ENCODE assay signal across 3 cellular contexts in the genomic region with DNA sequence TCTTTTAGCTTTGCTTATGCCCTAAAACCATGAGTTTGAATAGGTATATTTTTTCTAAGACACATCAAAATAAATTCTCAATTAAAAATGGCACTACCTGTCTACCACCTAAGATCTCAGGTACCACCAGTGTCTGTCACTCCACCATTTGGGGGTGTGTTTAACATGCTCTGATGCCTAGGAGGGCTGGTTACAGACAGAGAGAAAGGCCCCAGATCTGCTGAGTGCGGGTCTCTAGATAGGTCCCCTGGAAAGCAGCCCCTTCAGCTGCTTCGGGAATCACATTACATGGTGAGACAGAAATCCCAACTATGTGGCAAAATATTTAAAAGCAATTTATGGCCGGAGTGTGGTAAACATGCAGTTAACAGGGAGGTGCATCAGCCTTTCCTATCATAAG.
TF ChIP-seq lines count a peak whose summit lies in the region.

No MANE protein-coding gene starts in this region.

TF ChIP-seq in SK-N-SH, 30 proteins besides CTCF, POLR2A, EP300 and RAD21 (continued from another document):
- TF ChIP-seq FOXM1 (IDR thresholded peaks at IDR 0.05; ENCODE audit: low read depth) (no peak), SIN3A (IDR thresholded peaks at IDR 0.05; ENCODE audit: borderline replicate concordance, low read depth, low read length) (no peak), USF2 (IDR thresholded peaks at IDR 0.05; ENCODE audit: borderline replicate concordance, low read depth, low read length) (no peak), MXI1 (IDR thresholded peaks at IDR 0.05; ENCODE audit: low read depth, low read length) (no peak), RCOR1 (IDR thresholded peaks at IDR 0.05; ENCODE audit: low read length) (no peak), YY1 (IDR thresholded peaks at IDR 0.05; ENCODE audit: low read depth) (no peak), RFX5 (IDR thresholded peaks at IDR 0.05; ENCODE audit: low read length) (no peak), NRF1 (IDR thresholded peaks at IDR 0.05; ENCODE audit: low read depth, low read length) (no peak), TCF12 (IDR thresholded peaks at IDR 0.05) (no peak), RXRA (IDR thresholded peaks at IDR 0.05; ENCODE audit: borderline replicate concordance, low read depth) (no peak), CHD2 (IDR thresholded peaks at IDR 0.05; ENCODE audit: low read length, partially characterized antibody) (no peak)
- TF ChIP-seq, protein P1, sequence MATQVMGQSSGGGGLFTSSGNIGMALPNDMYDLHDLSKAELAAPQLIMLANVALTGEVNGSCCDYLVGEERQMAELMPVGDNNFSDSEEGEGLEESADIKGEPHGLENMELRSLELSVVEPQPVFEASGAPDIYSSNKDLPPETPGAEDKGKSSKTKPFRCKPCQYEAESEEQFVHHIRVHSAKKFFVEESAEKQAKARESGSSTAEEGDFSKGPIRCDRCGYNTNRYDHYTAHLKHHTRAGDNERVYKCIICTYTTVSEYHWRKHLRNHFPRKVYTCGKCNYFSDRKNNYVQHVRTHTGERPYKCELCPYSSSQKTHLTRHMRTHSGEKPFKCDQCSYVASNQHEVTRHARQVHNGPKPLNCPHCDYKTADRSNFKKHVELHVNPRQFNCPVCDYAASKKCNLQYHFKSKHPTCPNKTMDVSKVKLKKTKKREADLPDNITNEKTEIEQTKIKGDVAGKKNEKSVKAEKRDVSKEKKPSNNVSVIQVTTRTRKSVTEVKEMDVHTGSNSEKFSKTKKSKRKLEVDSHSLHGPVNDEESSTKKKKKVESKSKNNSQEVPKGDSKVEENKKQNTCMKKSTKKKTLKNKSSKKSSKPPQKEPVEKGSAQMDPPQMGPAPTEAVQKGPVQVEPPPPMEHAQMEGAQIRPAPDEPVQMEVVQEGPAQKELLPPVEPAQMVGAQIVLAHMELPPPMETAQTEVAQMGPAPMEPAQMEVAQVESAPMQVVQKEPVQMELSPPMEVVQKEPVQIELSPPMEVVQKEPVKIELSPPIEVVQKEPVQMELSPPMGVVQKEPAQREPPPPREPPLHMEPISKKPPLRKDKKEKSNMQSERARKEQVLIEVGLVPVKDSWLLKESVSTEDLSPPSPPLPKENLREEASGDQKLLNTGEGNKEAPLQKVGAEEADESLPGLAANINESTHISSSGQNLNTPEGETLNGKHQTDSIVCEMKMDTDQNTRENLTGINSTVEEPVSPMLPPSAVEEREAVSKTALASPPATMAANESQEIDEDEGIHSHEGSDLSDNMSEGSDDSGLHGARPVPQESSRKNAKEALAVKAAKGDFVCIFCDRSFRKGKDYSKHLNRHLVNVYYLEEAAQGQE (IDR thresholded peaks at IDR 0.05; ENCODE audit: low read depth, low read length) = no peak
TF ChIP-seq in SK-N-SH: peak in this region for 0.

TF ChIP-seq in SK-N-SH treated with all-trans-retinoic acid at 6 μM for 48 hours, 23 proteins besides CTCF, POLR2A, EP300 and RAD21 (continued from another document):
- TF ChIP-seq RARB (CRISPR knock-in tag; IDR thresholded peaks at IDR 0.05) = no peak
- no peak for TF ChIP-seq ZFP30 (CRISPR knock-in tag; IDR thresholded peaks at IDR 0.05)
- no peak for TF ChIP-seq ISL1 (CRISPR knock-in tag; IDR thresholded peaks at IDR 0.05)
- TF ChIP-seq, protein P2, sequence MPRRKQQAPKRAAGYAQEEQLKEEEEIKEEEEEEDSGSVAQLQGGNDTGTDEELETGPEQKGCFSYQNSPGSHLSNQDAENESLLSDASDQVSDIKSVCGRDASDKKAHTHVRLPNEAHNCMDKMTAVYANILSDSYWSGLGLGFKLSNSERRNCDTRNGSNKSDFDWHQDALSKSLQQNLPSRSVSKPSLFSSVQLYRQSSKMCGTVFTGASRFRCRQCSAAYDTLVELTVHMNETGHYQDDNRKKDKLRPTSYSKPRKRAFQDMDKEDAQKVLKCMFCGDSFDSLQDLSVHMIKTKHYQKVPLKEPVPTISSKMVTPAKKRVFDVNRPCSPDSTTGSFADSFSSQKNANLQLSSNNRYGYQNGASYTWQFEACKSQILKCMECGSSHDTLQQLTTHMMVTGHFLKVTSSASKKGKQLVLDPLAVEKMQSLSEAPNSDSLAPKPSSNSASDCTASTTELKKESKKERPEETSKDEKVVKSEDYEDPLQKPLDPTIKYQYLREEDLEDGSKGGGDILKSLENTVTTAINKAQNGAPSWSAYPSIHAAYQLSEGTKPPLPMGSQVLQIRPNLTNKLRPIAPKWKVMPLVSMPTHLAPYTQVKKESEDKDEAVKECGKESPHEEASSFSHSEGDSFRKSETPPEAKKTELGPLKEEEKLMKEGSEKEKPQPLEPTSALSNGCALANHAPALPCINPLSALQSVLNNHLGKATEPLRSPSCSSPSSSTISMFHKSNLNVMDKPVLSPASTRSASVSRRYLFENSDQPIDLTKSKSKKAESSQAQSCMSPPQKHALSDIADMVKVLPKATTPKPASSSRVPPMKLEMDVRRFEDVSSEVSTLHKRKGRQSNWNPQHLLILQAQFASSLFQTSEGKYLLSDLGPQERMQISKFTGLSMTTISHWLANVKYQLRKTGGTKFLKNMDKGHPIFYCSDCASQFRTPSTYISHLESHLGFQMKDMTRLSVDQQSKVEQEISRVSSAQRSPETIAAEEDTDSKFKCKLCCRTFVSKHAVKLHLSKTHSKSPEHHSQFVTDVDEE (CRISPR knock-in tag; IDR thresholded peaks at IDR 0.05) = no peak
- no peak for TF ChIP-seq BACH2 (CRISPR knock-in tag; IDR thresholded peaks at IDR 0.05; ENCODE audit: borderline replicate concordance)
- TF ChIP-seq CREB5 (CRISPR knock-in tag; IDR thresholded peaks at IDR 0.05; ENCODE audit: low read depth) = no peak
- no peak for TF ChIP-seq GLIS3 (CRISPR knock-in tag; IDR thresholded peaks at IDR 0.05)
- no peak for TF ChIP-seq TOX (CRISPR knock-in tag; IDR thresholded peaks at IDR 0.05; ENCODE audit: borderline replicate concordance)
- no peak for TF ChIP-seq ZFP3 (CRISPR knock-in tag; IDR thresholded peaks at IDR 0.05)
- no peak for TF ChIP-seq POU6F1 (CRISPR knock-in tag; IDR thresholded peaks at IDR 0.05; ENCODE audit: borderline replicate concordance, low read depth)
- TF ChIP-seq CSRNP3 (CRISPR knock-in tag; IDR thresholded peaks at IDR 0.05) = no peak
- no peak for TF ChIP-seq ZNF8 (CRISPR knock-in tag; IDR thresholded peaks at IDR 0.05)
- no peak for TF ChIP-seq PPARA (CRISPR knock-in tag; IDR thresholded peaks at IDR 0.05; ENCODE audit: borderline replicate concordance)
- TF ChIP-seq ZNF70 (CRISPR knock-in tag; IDR thresholded peaks at IDR 0.05) = no peak
- TF ChIP-seq ARNTL (CRISPR knock-in tag; IDR thresholded peaks at IDR 0.05; ENCODE audit: borderline replicate concordance, low read depth) = no peak

TF ChIP-seq in endothelial cell of umbilical vein, 7 proteins besides CTCF, POLR2A, EP300 and RAD21 (continued from another document):
- TF ChIP-seq, protein P3, sequence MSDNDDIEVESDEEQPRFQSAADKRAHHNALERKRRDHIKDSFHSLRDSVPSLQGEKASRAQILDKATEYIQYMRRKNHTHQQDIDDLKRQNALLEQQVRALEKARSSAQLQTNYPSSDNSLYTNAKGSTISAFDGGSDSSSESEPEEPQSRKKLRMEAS (IDR thresholded peaks at IDR 0.05; ENCODE audit: insufficient read depth, insufficient read length) = no peak
- TF ChIP-seq GATA2 (IDR thresholded peaks at IDR 0.05; ENCODE audit: insufficient read depth, insufficient read length, low read depth, low read length) = no peak
- TF ChIP-seq POLR2AphosphoS5 (IDR thresholded peaks at IDR 0.05; ENCODE audit: insufficient read depth, low read depth, low read length) = no peak
TF ChIP-seq in endothelial cell of umbilical vein: peak in this region for 0.
